ENCODE assay signal across 10 cellular contexts in genomic region chr2:182101263-182101662, GRCh38.
A peak's percentile ranks its signal among the peaks of the same experiment; 100 is the strongest.
DNase-seq lines count a peak whose midpoint lies in the region; ATAC-seq and TF ChIP-seq lines count a peak whose summit lies in the region.
"Had no signal": no experiment of that assay in that cellular context is flagged by ENCODE, and none has a peak within 500 bp of the region (broad histone marks: within the 10 kb centered on the region; RNA-seq: fewer than 3 reads in every experiment).

No MANE protein-coding gene starts in this region.

- DNase-seq in DMS53 treated with DMSO at 0.1 percent for 48 hours (lab: John Stamatoyannopoulos, UW; ENCODE audit: unreplicated experiment) (peak; percentile 58), NB4 (ENCODE audit: low read depth) (peak; percentile 10), foreskin keratinocyte (peak in 1 of 2 donors; percentile 12)
- no peak for DNase-seq in stimulated activated CD4-positive, alpha-beta T cell treated with anti-CD3 and anti-CD28 coated beads, Interleukin-4, amount 100 ng/mL, for 4 hours
- DNase-seq in effector CD8-positive, alpha-beta T cell (lab: John Stamatoyannopoulos, UW), result no peak
- DNase-seq: left ventricle myocardium superior; stimulated activated CD4-positive, alpha-beta T cell treated with anti-CD3 and anti-CD28 coated beads, Interleukin-15, amount 100 ng/mL, for 24 hours had no signal

- no peaks in the 10 kb centered on the region for H3K27me3 ChIP-seq in foreskin keratinocyte

- no peak overlapping the region for H3K27ac ChIP-seq in foreskin keratinocyte

- no peak for TF ChIP-seq POLR2A in NB4 (IDR thresholded peaks at IDR 0.05; ENCODE audit: extremely low read depth, insufficient read length)

- H3K4me1 ChIP-seq in foreskin keratinocyte, result no peaks in the 10 kb centered on the region

- TF ChIP-seq CTCF in NB4 (IDR thresholded peaks at IDR 0.05; ENCODE audit: low read depth, low read length) (no peak), foreskin keratinocyte (conservative IDR thresholded peaks at IDR 0.05) (peak; percentile 49)

- ATAC-seq in GM21529 (IDR thresholded peaks at IDR 0.05; ENCODE audit: unreplicated experiment) (peak; percentile 56), foreskin keratinocyte (peak; percentile 68), HG03521 (IDR thresholded peaks at IDR 0.05; ENCODE audit: unreplicated experiment) (no peak), HG03354 (IDR thresholded peaks at IDR 0.05; ENCODE audit: poor library complexity, severe bottlenecking, unreplicated experiment) (no peak)
- ATAC-seq: left ventricle myocardium superior had no signal

- no peak overlapping the region for H3K4me3 ChIP-seq in NB4 (ENCODE audit: low read depth, low read length)

Comparison
In these comparisons a context has a peak if more than half of its experiments do, and no peak if none do; other contexts are left out.
1. DNase-seq: peak in DMS53 treated with DMSO at 0.1 percent for 48 hours (single experiment) and NB4 (single experiment); none in stimulated activated CD4-positive, alpha-beta T cell treated with anti-CD3 and anti-CD28 coated beads, Interleukin-4, amount 100 ng/mL, for 4 hours (0 of 2) and effector CD8-positive, alpha-beta T cell (single experiment).
2. ATAC-seq: peak in GM21529 (single experiment) and foreskin keratinocyte (single experiment); none in HG03521 (single experiment) and HG03354 (single experiment).